ENCODE assay signal across 34 cellular contexts in genomic region chr17:68679882-68680281, GRCh38.
"Had no signal": no experiment of that assay in that cellular context is flagged by ENCODE, and none has a peak within 500 bp of the region (broad histone marks: within the 10 kb centered on the region; RNA-seq: fewer than 3 reads in every experiment).

No MANE protein-coding gene starts in this region.

- DNase-seq: activated B cell treated with CpG ODN at 0.5 μM for 24 hours; activated CD4-positive, alpha-beta memory T cell treated with anti-CD3 and anti-CD28 coated beads for 36 hours; activated CD4-positive, alpha-beta T cell treated with anti-CD3 and anti-CD28 coated beads for 4 hours; activated CD4-positive, alpha-beta T cell treated with anti-CD3 and anti-CD28 coated beads, Interleukin-2, amount 10 ng/mL, durations not matched to agents 24 days and 14 days; activated CD4-positive, alpha-beta T cell treated with anti-CD3 and anti-CD28 coated beads, Interleukin-2, amount 50 U/mL, for 1 hour; activated CD4-positive, alpha-beta T cell treated with anti-CD3 and anti-CD28 coated beads, Interleukin-2, amount 50 U/mL, for 4 hours; activated CD4-positive, CD25-positive, alpha-beta regulatory T cell treated with anti-CD3 and anti-CD28 coated beads, Interleukin-2, amount 50 U/mL, for 72 hours; activated CD8-positive, alpha-beta memory T cell treated with anti-CD3 and anti-CD28 coated beads, Interleukin-2, amount 50 U/mL, for 4 hours; activated CD8-positive, alpha-beta T cell treated with anti-CD3 and anti-CD28 coated beads for 36 hours; activated effector memory CD4-positive, alpha-beta T cell treated with anti-CD3 and anti-CD28 coated beads, Interleukin-2, amount 50 U/mL, for 16 hours; activated gamma-delta T cell treated with Interleukin-2 at 50 U/mL for 16 hours; activated naive CD4-positive, alpha-beta T cell; activated naive CD4-positive, alpha-beta T cell treated with anti-CD3 and anti-CD28 coated beads for 36 hours; activated naive CD4-positive, alpha-beta T cell treated with anti-CD3 and anti-CD28 coated beads, Interleukin-2, amount 50 U/mL, for 16 hours; activated naive CD8-positive, alpha-beta T cell treated with anti-CD3 and anti-CD28 coated beads for 36 hours; activated T-cell treated with anti-CD3 and anti-CD28 coated beads for 4 hours; activated T-cell treated with anti-CD3 and anti-CD28 coated beads, Interleukin-2, amount 50 U/mL, for 1 hour; activated T-cell treated with anti-CD3 and anti-CD28 coated beads, Interleukin-2, amount 50 U/mL, for 4 hours; activated T-cell treated with anti-CD3 and anti-CD28 coated beads, Interleukin-2, amount 50 U/mL, for 72 hours; adrenal gland; amniotic stem cell; aorta; body of pancreas; brain microvascular endothelial cell; central memory CD4-positive, alpha-beta T cell; T-helper 1 cell; T-helper 2 cell; T-helper 9 cell had no signal

- FAIRE-seq: astrocyte, TTC549 had no signal

- H3K4me1 ChIP-seq: adrenal gland, body of pancreas, breast epithelium had no signal

- H3K36me3 ChIP-seq: adrenal gland, brain microvascular endothelial cell, breast epithelium had no signal

- H3K4me3 ChIP-seq: adrenal gland, body of pancreas, breast epithelium had no signal

- H3K27me3 ChIP-seq: adrenal gland, body of pancreas, brain microvascular endothelial cell, breast epithelium had no signal

- ATAC-seq: activated CD8-positive, alpha-beta T cell treated with anti-CD3 and anti-CD28 coated beads for 36 hours; activated naive CD4-positive, alpha-beta T cell treated with anti-CD3 and anti-CD28 coated beads, Interleukin-2, amount 50 U/mL, for 72 hours; activated T-cell treated with anti-CD3 and anti-CD28 coated beads, Interleukin-2, amount 50 U/mL, for 4 hours; activated T-cell treated with anti-CD3 and anti-CD28 coated beads, Interleukin-2, amount 50 U/mL, for 72 hours; activated T-helper 17 cell treated with anti-CD3 and anti-CD28 coated beads, Interleukin-2, amount 50 U/mL, for 72 hours; body of pancreas had no signal

- H3K9me3 ChIP-seq: adrenal gland, body of pancreas, breast epithelium had no signal

- H3K27ac ChIP-seq: adrenal gland, body of pancreas, brain microvascular endothelial cell, breast epithelium, VCaP had no signal
